In genomic region chr1:26697978-26698849, GRCh38 we compare ENCODE assay signal across 8 cellular contexts. TPM values are rescaled to one million over a fixed set of nuclear protein-coding genes. Genes with fewer than 3 reads are reported as not detected.
DNase-seq lines count a peak whose midpoint lies in the region; ATAC-seq and TF ChIP-seq lines count a peak whose summit lies in the region.

No MANE protein-coding gene starts in this region.

- POLR2A ChIA-PET in activated CD4-positive, alpha-beta T cell treated with anti-CD3 and anti-CD28 coated beads, Interleukin-2, amount 10 ng/mL, durations not matched to agents 7 days and 5 days (lab: Charles Lee) = interaction anchor here (1.2 to 1.4 kb wide), 2 partner anchors 89 to 91 kb away, joined by 4 to 5 read pairs; partner anchors contain the start of gene PIGV

- peaks cover 40% of the 10 kb centered on the region for H3K36me3 Mint-ChIP-seq in Calu3 (ENCODE audit: insufficient read depth, unreplicated experiment)
- H3K36me3 Mint-ChIP-seq in HFFc6 (ENCODE audit: low read depth) = peaks cover 5% of the 10 kb centered on the region; the same call in 1 of the 2 replicates
- peaks cover 2% of the 10 kb centered on the region for H3K36me3 Mint-ChIP-seq in activated CD4-positive, alpha-beta T cell treated with anti-CD3 and anti-CD28 coated beads, Interleukin-2, amount 10 ng/mL, durations not matched to agents 7 days and 5 days (ENCODE audit: low read depth)

- H3K27ac Mint-ChIP-seq in Calu3 (ENCODE audit: unreplicated experiment) (no peak overlapping the region), HFFc6 (no peak overlapping the region)
- no peak overlapping the region for H3K27ac Mint-ChIP-seq in activated CD4-positive, alpha-beta T cell treated with anti-CD3 and anti-CD28 coated beads, Interleukin-2, amount 10 ng/mL, durations not matched to agents 7 days and 5 days

- peaks cover 66% of the 10 kb centered on the region for H3K4me1 ChIP-seq in upper lobe of right lung

- H3K27ac ChIP-seq in epithelial cell of prostate = peak overlapping the region; percentile 91
- peak overlapping the region; percentile 91 for H3K27ac ChIP-seq in upper lobe of right lung

- intact Hi-C loops in Calu3 (cut with micrococcal nuclease; ENCODE audit: unreplicated experiment) (no loop called here), upper lobe of right lung (cut with DNase I) (loop anchor here (10.0 kb wide), 1 partner anchor 87 kb away; the partner anchor contains the start of gene PIGV)

- CTCF ChIA-PET in Calu3 (lab: Charles Lee) = interaction anchor here (0.5 to 1.3 kb wide), 7 partner anchors 15 to 90 kb away, joined by 3 to 6 read pairs (median 3); partner anchors contain the start of gene PIGV
- CTCF ChIA-PET in activated CD4-positive, alpha-beta T cell treated with anti-CD3 and anti-CD28 coated beads, Interleukin-2, amount 10 ng/mL, durations not matched to agents 7 days and 5 days (lab: Charles Lee) = interaction anchor here (0.6 to 4.0 kb wide), 9 partner anchors 9 to 160 kb away, joined by 3 to 15 read pairs (median 4); partner anchors contain the start of gene PIGV

- ATAC-seq in upper lobe of right lung (peak; percentile 40), HG02759 (IDR thresholded peaks at IDR 0.05; ENCODE audit: unreplicated experiment) (no peak)

- H3K4me3 Mint-ChIP-seq in Calu3 (ENCODE audit: low read depth, unreplicated experiment) (no peak overlapping the region), HFFc6 (no peak overlapping the region)
- H3K4me3 Mint-ChIP-seq in activated CD4-positive, alpha-beta T cell treated with anti-CD3 and anti-CD28 coated beads, Interleukin-2, amount 10 ng/mL, durations not matched to agents 7 days and 5 days = no peak overlapping the region

- DNase-seq in Calu3 = peak; percentile 35
- peak; percentile 97 for DNase-seq in HFFc6
- peak; percentile 39 to 85 for DNase-seq in NCI-H524 (lab: John Stamatoyannopoulos, UW)
- DNase-seq in activated CD4-positive, alpha-beta T cell treated with anti-CD3 and anti-CD28 coated beads, Interleukin-2, amount 10 ng/mL, durations not matched to agents 7 days and 5 days = peak; percentile 67
- DNase-seq in epithelial cell of prostate (ENCODE audit: low read depth, low spot score) = peak; percentile 90
- DNase-seq in middle frontal gyrus (ENCODE audit: extremely low spot score, low spot score) = peak; percentile 53
- peak; percentile 73 for DNase-seq in upper lobe of right lung

- H3K9me3 Mint-ChIP-seq in Calu3 (ENCODE audit: low read depth, unreplicated experiment) (no peaks in the 10 kb centered on the region), HFFc6 (no peaks in the 10 kb centered on the region)
- no peaks in the 10 kb centered on the region for H3K9me3 Mint-ChIP-seq in activated CD4-positive, alpha-beta T cell treated with anti-CD3 and anti-CD28 coated beads, Interleukin-2, amount 10 ng/mL, durations not matched to agents 7 days and 5 days

- TF ChIP-seq CTCF in Calu3 (IDR thresholded peaks at IDR 0.05; ENCODE audit: unreplicated experiment) (no peak), HFFc6 (IDR thresholded peaks at IDR 0.05) (no peak), upper lobe of right lung (IDR thresholded peaks at IDR 0.05) (no peak)

- H3K36me3 ChIP-seq in upper lobe of right lung = no peaks in the 10 kb centered on the region

- H3K4me3 ChIP-seq in upper lobe of right lung = peak overlapping the region; percentile 83

- H3K27me3 ChIP-seq in upper lobe of right lung = no peaks in the 10 kb centered on the region

- BruUV-seq in Calu3 (replicated peaks; lab: Mats Ljungman, UMichigan) = TSS peak; percentile 48

- H3K4me1 Mint-ChIP-seq in Calu3 (ENCODE audit: low read depth, unreplicated experiment) (peaks cover 15% of the 10 kb centered on the region), HFFc6 (ENCODE audit: low read depth) (peaks cover 21% of the 10 kb centered on the region)
- H3K4me1 Mint-ChIP-seq in activated CD4-positive, alpha-beta T cell treated with anti-CD3 and anti-CD28 coated beads, Interleukin-2, amount 10 ng/mL, durations not matched to agents 7 days and 5 days = peaks cover 17% of the 10 kb centered on the region

- H3K9me3 ChIP-seq in upper lobe of right lung = no peaks in the 10 kb centered on the region

- H3K27me3 Mint-ChIP-seq in Calu3 (ENCODE audit: unreplicated experiment) (no peaks in the 10 kb centered on the region), HFFc6 (ENCODE audit: insufficient read depth) (no peaks in the 10 kb centered on the region)
- no peaks in the 10 kb centered on the region for H3K27me3 Mint-ChIP-seq in activated CD4-positive, alpha-beta T cell treated with anti-CD3 and anti-CD28 coated beads, Interleukin-2, amount 10 ng/mL, durations not matched to agents 7 days and 5 days

RNA-seq across cellular contexts. Expression of gene ARID1A, which starts 2.4 kb away (rescaled TPM):
- total RNA-seq in Calu3 (2022) = 51.7 and 52.5 TPM in 2 replicates
- 10 to 100 TPM; 46.1 to 51.2 (median 49.2) TPM for total RNA-seq in HFFc6 (2021; fragmentation: NEBNext Ultra II Directional; extraction: Animal tissue kit (Norgen Biotek cat#: 25700))
- total RNA-seq in activated CD4-positive, alpha-beta T cell treated with anti-CD3 and anti-CD28 coated beads, Interleukin-2, amount 10 ng/mL, durations not matched to agents 7 days and 5 days = 100 to 1,000 TPM; 120 TPM
- total RNA-seq in upper lobe of right lung = 64.3 TPM

Comparison
In these comparisons a context has a peak if more than half of its experiments do, and no peak if none do; other contexts are left out.
1. DNase-seq: peak in every context shown above with its lines; median percentile 97 in HFFc6; 90 in epithelial cell of prostate; 73 in upper lobe of right lung; 67 in activated CD4-positive, alpha-beta T cell treated with anti-CD3 and anti-CD28 coated beads, Interleukin-2, amount 10 ng/mL, durations not matched to agents 7 days and 5 days; 62 in NCI-H524; 53 in middle frontal gyrus; 35 in Calu3.